Comparison of ENCODE assay signal across 36 cellular contexts in the genomic region with DNA sequence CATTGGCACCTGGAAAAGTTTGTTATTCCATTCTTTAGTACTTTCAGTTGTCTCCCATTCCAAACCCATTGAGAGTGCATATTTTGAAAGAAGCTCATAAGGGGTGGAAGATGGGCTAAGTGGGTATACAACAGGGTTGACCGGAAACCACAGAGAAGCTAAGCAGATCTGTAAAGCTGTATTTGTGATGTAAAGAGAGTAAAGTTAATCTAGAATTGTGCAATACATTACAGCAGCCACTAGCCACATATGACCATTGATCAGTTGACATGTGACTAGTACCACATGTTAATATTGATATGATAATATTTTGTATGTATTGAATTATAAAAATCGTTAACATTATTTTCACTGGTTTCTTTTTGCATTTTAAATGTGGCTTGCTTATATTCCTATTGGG. TPM values are rescaled to one million over a fixed set of nuclear protein-coding genes. Genes with fewer than 3 reads are reported as not detected.
"Had no signal": no experiment of that assay in that cellular context is flagged by ENCODE, and none has a peak within 500 bp of the region (broad histone marks: within the 10 kb centered on the region; RNA-seq: fewer than 3 reads in every experiment).

No MANE protein-coding gene starts in this region.

- H3K27ac Mint-ChIP-seq: naive thymus-derived CD4-positive, alpha-beta T cell; natural killer cell treated with Interleukin-12 subunit alpha and Interleukin-12 subunit beta and Interleukin-15 and Interleukin-18, amount 100 ng/mL, for 72 hours; nephron progenitor cell; progenitor cell of endocrine pancreas; stimulated activated memory B cell treated with anti-CD40 and anti-IgM and Interleukin-4, amounts not matched to agents 10 μg/mL and 1 μg/mL and 100 μg/mL, for 72 hours; stimulated activated naive CD8-positive, alpha-beta T cell treated with anti-CD3 and anti-CD28 coated beads, Interleukin-15, amount 100 ng/mL, for 72 hours; type B pancreatic cell had no signal

- H3K4me1 Mint-ChIP-seq: naive thymus-derived CD4-positive, alpha-beta T cell; nephron progenitor cell; stimulated activated memory B cell treated with anti-CD40 and anti-IgM and Interleukin-4, amounts not matched to agents 10 μg/mL and 1 μg/mL and 100 μg/mL, for 72 hours; stimulated activated naive CD8-positive, alpha-beta T cell treated with anti-CD3 and anti-CD28 coated beads, Interleukin-15, amount 100 ng/mL, for 72 hours had no signal

- DNase-seq: naive thymus-derived CD4-positive, alpha-beta T cell; nephron progenitor cell; nucleus accumbens; posterior cingulate gyrus; psoas muscle; right cardiac atrium; spleen; stimulated activated CD4-positive, alpha-beta T cell treated with anti-CD3 and anti-CD28 coated beads, Interleukin-12 subunit alpha, Interleukin-12 subunit beta, amount 100 ng/mL, for 4 hours; stimulated activated CD4-positive, alpha-beta T cell treated with anti-CD3 and anti-CD28 coated beads, Interleukin-1b, Interleukin-23, amount 100 ng/mL, for 48 hours; stimulated activated CD4-positive, alpha-beta T cell treated with anti-CD3 and anti-CD28 coated beads, Interleukin-4, amount 100 ng/mL, for 1 hour; stimulated activated CD4-positive, alpha-beta T cell treated with anti-CD3 and anti-CD28 coated beads, Interleukin-4, amount 100 ng/mL, for 4 hours; stimulated activated CD8-positive, alpha-beta memory T cell treated with anti-CD3 and anti-CD28 coated beads, Interleukin-4, amount 100 ng/mL, for 48 hours; stimulated activated naive CD4-positive, alpha-beta T cell; stimulated activated naive CD8-positive, alpha-beta T cell treated with anti-CD3 and anti-CD28 coated beads, Interleukin-15, amount 100 ng/mL, for 72 hours; stimulated activated naive CD8-positive, alpha-beta T cell treated with anti-CD3 and anti-CD28 coated beads, Interleukin-15, Interleukin-2, amounts not matched to agents 100 U/mL and 50 U/mL, for 24 hours; substantia nigra; testis; tibial artery; transverse colon; upper lobe of right lung; uterus had no signal

- H3K4me2 ChIP-seq: smooth muscle cell had no signal

- H3K4me3 Mint-ChIP-seq: naive thymus-derived CD4-positive, alpha-beta T cell; natural killer cell treated with Interleukin-12 subunit alpha and Interleukin-12 subunit beta and Interleukin-15 and Interleukin-18, amount 100 ng/mL, for 72 hours; nephron progenitor cell; neural crest cell; stimulated activated memory B cell treated with anti-CD40 and anti-IgM and Interleukin-4, amounts not matched to agents 10 μg/mL and 1 μg/mL and 100 μg/mL, for 72 hours; stimulated activated naive CD8-positive, alpha-beta T cell treated with anti-CD3 and anti-CD28 coated beads, Interleukin-15, amount 100 ng/mL, for 72 hours; type B pancreatic cell had no signal

- H3K9me3 ChIP-seq: neutrophil, suprapubic skin, testis, tibial artery, transverse colon, upper lobe of right lung, uterus had no signal

- H3K4me1 ChIP-seq: parathyroid adenoma, psoas muscle, spleen, suprapubic skin, testis, tibial artery, transverse colon, upper lobe of right lung, uterus had no signal

- H3K27me3 Mint-ChIP-seq: progenitor cell of endocrine pancreas; stimulated activated memory B cell treated with anti-CD40 and anti-IgM and Interleukin-4, amounts not matched to agents 10 μg/mL and 1 μg/mL and 100 μg/mL, for 72 hours; type B pancreatic cell had no signal

- H3K36me3 Mint-ChIP-seq: naive thymus-derived CD4-positive, alpha-beta T cell; stimulated activated memory B cell treated with anti-CD40 and anti-IgM and Interleukin-4, amounts not matched to agents 10 μg/mL and 1 μg/mL and 100 μg/mL, for 72 hours; type B pancreatic cell had no signal

- H3K27ac ChIP-seq: neutrophil, parathyroid adenoma, psoas muscle, skin epidermis, spleen, suprapubic skin, testis, tibial artery, transverse colon, upper lobe of right lung, uterus had no signal

- ATAC-seq: naive thymus-derived CD4-positive, alpha-beta T cell; natural killer cell treated with Interleukin-12 subunit alpha and Interleukin-12 subunit beta and Interleukin-15 and Interleukin-18, amount 100 ng/mL, for 72 hours; psoas muscle; right cardiac atrium; sciatic nerve; stimulated activated memory B cell treated with anti-CD40 and anti-IgM and Interleukin-4, amounts not matched to agents 10 μg/mL and 1 μg/mL and 100 μg/mL, for 72 hours; stimulated activated naive CD8-positive, alpha-beta T cell treated with anti-CD3 and anti-CD28 coated beads, Interleukin-15, amount 100 ng/mL, for 72 hours; stimulated activated naive CD8-positive, alpha-beta T cell treated with anti-CD3 and anti-CD28 coated beads, Interleukin-15, Interleukin-2, amounts not matched to agents 100 U/mL and 50 U/mL, for 24 hours; upper lobe of right lung had no signal

- H3K27me3 ChIP-seq: neutrophil, spleen, suprapubic skin, testis, tibial artery, upper lobe of right lung, uterus had no signal

- H3K36me3 ChIP-seq: neutrophil, spleen, suprapubic skin, tibial artery, transverse colon, upper lobe of right lung, uterus had no signal

- H3K9ac ChIP-seq: parathyroid adenoma had no signal

- H3K79me2 ChIP-seq: parathyroid adenoma had no signal

- H3K4me3 ChIP-seq: psoas muscle, skin epidermis, smooth muscle cell, spleen, suprapubic skin, testis, tibial artery, transverse colon, upper lobe of right lung, uterus had no signal

- H2AFZ ChIP-seq: parathyroid adenoma had no signal

RNA-seq across cellular contexts. Expression of a gene that starts 4.9 kb away (rescaled TPM):
- total RNA-seq: naive thymus-derived CD4-positive, alpha-beta T cell; natural killer cell treated with Interleukin-12 subunit alpha and Interleukin-12 subunit beta and Interleukin-15 and Interleukin-18, amount 100 ng/mL, for 72 hours; neural crest cell; osteocyte; progenitor cell of endocrine pancreas; renal cortical epithelial cell; smooth muscle cell; suprapubic skin; transverse colon; upper lobe of right lung; urinary bladder; uterus had no signal
- polyA plus RNA-seq: naive thymus-derived CD4-positive, alpha-beta T cell; right cardiac atrium; smooth muscle cell had no signal

RNA-seq across cellular contexts. Expression of a gene that starts 49.9 kb away (rescaled TPM):
- total RNA-seq: naive thymus-derived CD4-positive, alpha-beta T cell; natural killer cell treated with Interleukin-12 subunit alpha and Interleukin-12 subunit beta and Interleukin-15 and Interleukin-18, amount 100 ng/mL, for 72 hours; neural crest cell; omental fat pad; osteocyte; progenitor cell of endocrine pancreas; renal cortical epithelial cell; smooth muscle cell; suprapubic skin; testis; transverse colon; upper lobe of right lung; urinary bladder; uterus had no signal
- polyA plus RNA-seq: naive thymus-derived CD4-positive, alpha-beta T cell; smooth muscle cell had no signal
